Comparison of ENCODE assay signal across 8 cellular contexts in genomic region chr14:100375963-100376735, GRCh38. TPM values are rescaled to one million over a fixed set of nuclear protein-coding genes. Genes with fewer than 3 reads are reported as not detected.
DNase-seq lines count a peak whose midpoint lies in the region; ATAC-seq, FAIRE-seq and TF ChIP-seq lines count a peak whose summit lies in the region.

Gene WDR25, plus strand, starts transcription at chr14:100376485.

- no peaks in the 10 kb centered on the region for H3K9me1 ChIP-seq in keratinocyte (ENCODE audit: control insufficient read depth, extremely low read depth, insufficient read depth, low read length)

- peak within 1 kb of the TSS; percentile 98 for H3K27ac ChIP-seq in keratinocyte (ENCODE audit: control insufficient read depth, insufficient read depth, low read length)

- peak within 1 kb of the TSS; percentile 93 for H3K4me2 ChIP-seq in keratinocyte (ENCODE audit: control insufficient read depth, extremely low read depth, insufficient read depth, low read depth, low read length)

- dilution Hi-C loops in keratinocyte (cut with MboI; ENCODE audit: extremely low pct_ligation_motif_present, low sequenced_read_pairs), result no loop called here

- DNase-seq in AG09319 (ENCODE audit: extremely low read depth, low read depth) (peak; percentile 91), NCI-H345 treated with DMSO at 0.1 percent for 48 hours (lab: John Stamatoyannopoulos, UW; ENCODE audit: unreplicated experiment) (peak; percentile 91), keratinocyte (ENCODE audit: low read depth, low spot score) (peak; percentile 72)
- DNase-seq in activated CD4-positive, CD25-positive, alpha-beta regulatory T cell (lab: John Stamatoyannopoulos, UW), result peak; percentile 86 to 91 (median 86)
- peak; percentile 90 for DNase-seq in central memory CD4-positive, alpha-beta T cell
- DNase-seq in stimulated activated CD4-positive, alpha-beta T cell treated with anti-CD3 and anti-CD28 coated beads, Interleukin-12 subunit alpha, Interleukin-12 subunit beta, amount 100 ng/mL, for 48 hours (ENCODE audit: low read depth in 2 of 3, low spot score in 1 of 3), result peak; percentile 88 to 95 (median 89)

- H3K4me1 ChIP-seq in keratinocyte (ENCODE audit: control insufficient read depth, extremely low read depth, insufficient read depth, low read length), result peaks cover 21% of the 10 kb centered on the region

- peak; percentile 80 for ATAC-seq in GM19035 (IDR thresholded peaks at IDR 0.05; ENCODE audit: unreplicated experiment)
- peak; percentile 81 for ATAC-seq in HG03342 (IDR thresholded peaks at IDR 0.05; ENCODE audit: unreplicated experiment)

- no peaks in the 10 kb centered on the region for H4K20me1 ChIP-seq in keratinocyte (ENCODE audit: control insufficient read depth, extremely low read depth, insufficient read depth, low read length)

- TF ChIP-seq CTCF in AG09319 (IDR thresholded peaks at IDR 0.05; ENCODE audit: low read depth, low read length), result no peak
- TF ChIP-seq CTCF in keratinocyte (optimal IDR thresholded peaks at IDR 0.05 in 1 of 3, IDR thresholded peaks at IDR 0.05 in 1 of 3, conservative IDR thresholded peaks at IDR 0.05 in 1 of 3; ENCODE audit: extremely low read depth in 1 of 3, insufficient read depth in 2 of 3, low read length in 3 of 3), result no peak

- no peaks in the 10 kb centered on the region for H3K9me3 ChIP-seq in keratinocyte (ENCODE audit: control insufficient read depth, low read depth, low read length)

- FAIRE-seq in keratinocyte (lab: Jason Lieb, UNC), result no peak

- peak within 1 kb of the TSS; percentile 63 to 96 (median 84) for H3K4me3 ChIP-seq in keratinocyte (ENCODE audit: control insufficient read depth in 2 of 3, extremely low read depth in 1 of 3, insufficient read depth in 2 of 3, low read depth in 1 of 3, low read length in 3 of 3)

- peaks cover 0 to 14% of the 10 kb centered on the region in 2 experiments for H3K36me3 ChIP-seq in keratinocyte (ENCODE audit: control insufficient read depth in 2 of 2, extremely low read depth in 1 of 2, insufficient read depth in 2 of 2, low read length in 2 of 2)

- peaks cover 9% of the 10 kb centered on the region for H3K79me2 ChIP-seq in keratinocyte (ENCODE audit: control insufficient read depth, insufficient read depth, low read length)

- H3K9ac ChIP-seq in keratinocyte (ENCODE audit: control insufficient read depth, extremely low read depth, insufficient read depth, low read length), result peak within 1 kb of the TSS; percentile 99

- no peaks in the 10 kb centered on the region for H3K27me3 ChIP-seq in keratinocyte (ENCODE audit: control insufficient read depth, extremely low read depth, insufficient read depth, low read length)

- peak within 1 kb of the TSS; percentile 78 for H2AFZ ChIP-seq in keratinocyte (ENCODE audit: control insufficient read depth, low read length)

RNA-seq across cellular contexts. Expression of gene WDR25, which starts in this region (rescaled TPM):
- 5.4 to 6.5 TPM (median 5.8 TPM) in 3 replicates for polyA plus RNA-seq in keratinocyte
- 3.7 TPM for polyA plus RNA-seq in keratinocyte (2011; ENCODE audit: low read depth)
- polyA plus RNA-seq in keratinocyte (2011; cell fraction: cytosol; rRNA removed), result 4.5 and 5.2 TPM in 2 replicates
- 9.0 and 10.0 TPM in 2 replicates for polyA plus RNA-seq in keratinocyte (2011; cell fraction: nucleus; rRNA removed)
- polyA plus RNA-seq in keratinocyte (2012; ENCODE audit: low replicate concordance), result 5.0 and 5.9 TPM in 2 replicates
- polyA minus RNA-seq in keratinocyte, result 5.4 to 10.0 TPM (median 6.4 TPM) in 3 replicates
- 9.2 TPM for polyA minus RNA-seq in keratinocyte (2011; cell fraction: cytosol; rRNA and poly(A)+ RNA removed)
- polyA minus RNA-seq in keratinocyte (2011; cell fraction: nucleus; rRNA and poly(A)+ RNA removed), result 5.4 and 7.1 TPM in 2 replicates

Comparison
In these comparisons a context has a peak if more than half of its experiments do, and no peak if none do; other contexts are left out.
1. Peak in every context shown above with its lines: DNase-seq, ATAC-seq, H3K4me3 ChIP-seq and H3K27ac ChIP-seq.